In genomic region chr2:240146141-240146561, GRCh38 we compare ENCODE assay signal across 1 cellular context.
TF ChIP-seq lines count a peak whose summit lies in the region.

No MANE protein-coding gene starts in this region.

TF ChIP-seq in SK-N-SH, 30 proteins besides CTCF, POLR2A, EP300 and RAD21 (continued from another document):
- TF ChIP-seq REST (IDR thresholded peaks at IDR 0.05; ENCODE audit: low read depth, low read length) (no peak), USF2 (IDR thresholded peaks at IDR 0.05; ENCODE audit: borderline replicate concordance, low read depth, low read length) (no peak)
